ENCODE assay signal across 25 cellular contexts in the genomic region with DNA sequence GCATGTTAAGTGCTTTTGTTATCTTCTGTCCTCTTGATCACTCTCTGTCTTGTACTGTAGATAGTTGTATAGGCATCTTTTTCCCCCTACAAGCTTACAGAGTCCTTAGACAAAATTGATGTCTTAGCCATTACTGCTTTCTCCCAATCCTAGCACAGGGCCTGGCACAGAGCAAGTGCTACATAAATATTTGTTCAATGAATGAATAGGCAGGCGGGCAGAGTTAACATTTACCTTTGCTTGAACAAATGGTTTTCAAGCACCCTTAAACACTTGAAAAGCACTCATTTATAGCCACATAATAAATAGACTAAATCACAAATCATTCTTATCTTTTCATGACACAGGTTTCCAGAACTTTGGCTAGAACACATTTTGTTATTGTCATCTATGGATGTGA.
DNase-seq lines count a peak whose midpoint lies in the region; ATAC-seq and TF ChIP-seq lines count a peak whose summit lies in the region.
"Had no signal": no experiment of that assay in that cellular context is flagged by ENCODE, and none has a peak within 500 bp of the region (broad histone marks: within the 10 kb centered on the region; RNA-seq: fewer than 3 reads in every experiment).

No MANE protein-coding gene starts in this region.

- H3K9me3 ChIP-seq in upper lobe of right lung = no peaks in the 10 kb centered on the region
- H3K9me3 ChIP-seq: esophagus squamous epithelium, gastroesophageal sphincter, psoas muscle, thoracic aorta had no signal

- intact Hi-C loops in upper lobe of right lung (cut with DNase I) = no loop called here
- intact Hi-C loops in activated naive CD4-positive, alpha-beta T cell treated with anti-CD3 and anti-CD28 coated beads for 36 hours (cut with micrococcal nuclease) = no loop called here

- DNase-seq in NCI-H1105 treated with DMSO at 0.1 percent for 48 hours (lab: John Stamatoyannopoulos, UW) (peak; percentile 74), NCI-H2081 (lab: John Stamatoyannopoulos, UW) (peak; percentile 25 to 84), NCI-H774 (lab: John Stamatoyannopoulos, UW) (peak; percentile 90), upper lobe of right lung (no peak), SKM-1 (lab: John Stamatoyannopoulos, UW; ENCODE audit: unreplicated experiment) (no peak)
- no peak for DNase-seq in activated naive CD4-positive, alpha-beta T cell treated with anti-CD3 and anti-CD28 coated beads for 36 hours
- DNase-seq: activated CD8-positive, alpha-beta T cell treated with anti-CD3 and anti-CD28 coated beads for 36 hours; activated naive CD4-positive, alpha-beta T cell; activated T-cell treated with anti-CD3 and anti-CD28 coated beads, Interleukin-2, amount 50 U/mL, for 1 hour; amygdala; CD8-positive, alpha-beta memory T cell; cortex of kidney; endodermal cell; esophagus squamous epithelium; GM23248; islet precursor cell; NCI-H446 treated with DMSO at 0.1 percent for 48 hours; psoas muscle; T-helper 9 cell had no signal

- peak; percentile 93 for ATAC-seq in upper lobe of right lung
- ATAC-seq in GM21737 (IDR thresholded peaks at IDR 0.05; ENCODE audit: unreplicated experiment) = no peak
- ATAC-seq: activated CD8-positive, alpha-beta T cell treated with anti-CD3 and anti-CD28 coated beads for 36 hours; gastroesophageal sphincter; psoas muscle; stimulated activated memory B cell treated with anti-CD40 and anti-IgM and Interleukin-4, amounts not matched to agents 10 μg/mL and 1 μg/mL and 100 μg/mL, for 72 hours; WTC11 had no signal

- no peak overlapping the region for H3K27ac Mint-ChIP-seq in activated naive CD4-positive, alpha-beta T cell treated with anti-CD3 and anti-CD28 coated beads for 36 hours
- H3K27ac Mint-ChIP-seq: activated CD8-positive, alpha-beta T cell treated with anti-CD3 and anti-CD28 coated beads for 36 hours; CD8-positive, alpha-beta memory T cell; endodermal cell; stimulated activated memory B cell treated with anti-CD40 and anti-IgM and Interleukin-4, amounts not matched to agents 10 μg/mL and 1 μg/mL and 100 μg/mL, for 72 hours; WTC11 had no signal

- H3K27me3 ChIP-seq in upper lobe of right lung = no peaks in the 10 kb centered on the region
- H3K27me3 ChIP-seq: esophagus squamous epithelium, gastroesophageal sphincter had no signal

- no peaks in the 10 kb centered on the region for H3K4me1 Mint-ChIP-seq in activated naive CD4-positive, alpha-beta T cell treated with anti-CD3 and anti-CD28 coated beads for 36 hours (ENCODE audit: low read depth)
- H3K4me1 Mint-ChIP-seq: CD8-positive, alpha-beta memory T cell; stimulated activated memory B cell treated with anti-CD40 and anti-IgM and Interleukin-4, amounts not matched to agents 10 μg/mL and 1 μg/mL and 100 μg/mL, for 72 hours had no signal

- H3K36me3 ChIP-seq in upper lobe of right lung = peaks cover 9% of the 10 kb centered on the region
- H3K36me3 ChIP-seq: thoracic aorta had no signal

- no peaks in the 10 kb centered on the region for H3K9me3 Mint-ChIP-seq in activated naive CD4-positive, alpha-beta T cell treated with anti-CD3 and anti-CD28 coated beads for 36 hours
- H3K9me3 Mint-ChIP-seq: activated CD8-positive, alpha-beta T cell treated with anti-CD3 and anti-CD28 coated beads for 36 hours; CD8-positive, alpha-beta memory T cell; stimulated activated memory B cell treated with anti-CD40 and anti-IgM and Interleukin-4, amounts not matched to agents 10 μg/mL and 1 μg/mL and 100 μg/mL, for 72 hours had no signal

- H3K27me3 Mint-ChIP-seq in activated naive CD4-positive, alpha-beta T cell treated with anti-CD3 and anti-CD28 coated beads for 36 hours (ENCODE audit: low read depth) = no peaks in the 10 kb centered on the region
- H3K27me3 Mint-ChIP-seq: activated CD8-positive, alpha-beta T cell treated with anti-CD3 and anti-CD28 coated beads for 36 hours; CD8-positive, alpha-beta memory T cell; stimulated activated memory B cell treated with anti-CD40 and anti-IgM and Interleukin-4, amounts not matched to agents 10 μg/mL and 1 μg/mL and 100 μg/mL, for 72 hours had no signal

- CTCF ChIA-PET in activated naive CD4-positive, alpha-beta T cell treated with anti-CD3 and anti-CD28 coated beads for 36 hours (lab: Charles Lee) = no interaction called here

- H3K27ac ChIP-seq in upper lobe of right lung = no peak overlapping the region
- H3K27ac ChIP-seq: esophagus squamous epithelium, gastroesophageal sphincter, GM23248, KMS-11, psoas muscle, thoracic aorta had no signal

- peaks cover 10% of the 10 kb centered on the region for H3K36me3 Mint-ChIP-seq in activated naive CD4-positive, alpha-beta T cell treated with anti-CD3 and anti-CD28 coated beads for 36 hours (ENCODE audit: low read depth)
- H3K36me3 Mint-ChIP-seq: WTC11 had no signal

- H3K4me1 ChIP-seq in upper lobe of right lung = no peaks in the 10 kb centered on the region
- H3K4me1 ChIP-seq: esophagus squamous epithelium, gastroesophageal sphincter had no signal

- H3K4me3 ChIP-seq in upper lobe of right lung = no peak overlapping the region
- H3K4me3 ChIP-seq: esophagus squamous epithelium, gastroesophageal sphincter, GM23248, psoas muscle, thoracic aorta had no signal

- no peak overlapping the region for H3K4me3 Mint-ChIP-seq in activated naive CD4-positive, alpha-beta T cell treated with anti-CD3 and anti-CD28 coated beads for 36 hours
- H3K4me3 Mint-ChIP-seq: activated CD8-positive, alpha-beta T cell treated with anti-CD3 and anti-CD28 coated beads for 36 hours; CD8-positive, alpha-beta memory T cell; endodermal cell; stimulated activated memory B cell treated with anti-CD40 and anti-IgM and Interleukin-4, amounts not matched to agents 10 μg/mL and 1 μg/mL and 100 μg/mL, for 72 hours; WTC11 had no signal

- TF ChIP-seq CTCF in upper lobe of right lung (IDR thresholded peaks at IDR 0.05) = no peak

Comparison
In these comparisons a context has a peak if more than half of its experiments do, and no peak if none do; other contexts are left out.
1. DNase-seq: peak in NCI-H1105 treated with DMSO at 0.1 percent for 48 hours (single experiment), NCI-H2081 (2 of 2) and NCI-H774 (single experiment); none in upper lobe of right lung (single experiment), SKM-1 (single experiment) and activated naive CD4-positive, alpha-beta T cell treated with anti-CD3 and anti-CD28 coated beads for 36 hours (single experiment).